ENCODE assay signal across 8 cellular contexts in genomic region chr4:17347445-17347844, GRCh38.
DNase-seq lines count a peak whose midpoint lies in the region; ATAC-seq and TF ChIP-seq lines count a peak whose summit lies in the region.

No MANE protein-coding gene starts in this region.

- 43% methylated on average over 2 of the region's 2 CpGs for WGBS in right cardiac atrium
- WGBS in tibial nerve, 2 donors: 43 to 48% methylated on average over 2 of the region's 2 CpGs

- CTCF ChIA-PET in A673 (lab: Charles Lee): interaction anchor here (0.7 to 1.1 kb wide), 2 partner anchors 100 to 125 kb away, joined by 4 read pairs; no protein-coding TSS in a partner anchor

- no peaks in the 10 kb centered on the region for H3K79me2 ChIP-seq in Karpas-422 (ENCODE audit: low read length)

- POLR2A ChIA-PET in A673 (lab: Charles Lee; ENCODE audit: low non-redundant PET): no interaction called here

- no peaks in the 10 kb centered on the region for H4K20me1 ChIP-seq in Karpas-422 (ENCODE audit: insufficient read depth, low read depth, low read length)

- peak; percentile 45 for DNase-seq in A673 (ENCODE audit: low spot score)
- peak; percentile 78 for DNase-seq in Karpas-422
- peak; percentile 32 to 37 for DNase-seq in activated T-cell treated with anti-CD3 and anti-CD28 coated beads, Interleukin-2, amount 50 U/mL, for 48 hours
- DNase-seq in right cardiac atrium: no peak
- DNase-seq in tibial nerve (ENCODE audit: low spot score in 2 of 2): peak in 1 of 2 donors; percentile 48

- no peak overlapping the region for H3K4me2 ChIP-seq in Karpas-422 (ENCODE audit: low read depth, low read length, poor library complexity, severe bottlenecking)

- H3K27ac ChIP-seq in A673 (ENCODE audit: low read depth, low read length, poor library complexity, severe bottlenecking) (no peak overlapping the region), Karpas-422 (ENCODE audit: low read length) (no peak overlapping the region), right cardiac atrium (ENCODE audit: low read length) (no peak overlapping the region), tibial nerve (no peak overlapping the region)

- no peaks in the 10 kb centered on the region for H3K9me3 ChIP-seq in A673 (ENCODE audit: low read depth, low read length, poor library complexity, severe bottlenecking)
- H3K9me3 ChIP-seq in Karpas-422 (ENCODE audit: low read length): no peaks in the 10 kb centered on the region
- H3K9me3 ChIP-seq in right cardiac atrium (ENCODE audit: control insufficient read depth, low read length): no peaks in the 10 kb centered on the region
- no peaks in the 10 kb centered on the region for H3K9me3 ChIP-seq in tibial nerve

- no peak for TF ChIP-seq EP300 in tibial nerve (IDR thresholded peaks at IDR 0.05)

- peak; percentile 73 for TF ChIP-seq CTCF in A673 (conservative IDR thresholded peaks at IDR 0.05; ENCODE audit: low read depth, low read length)
- peak; percentile 52 for TF ChIP-seq CTCF in GM12874 (IDR thresholded peaks at IDR 0.05; ENCODE audit: insufficient read depth, low read depth, low read length)
- TF ChIP-seq CTCF in tibial nerve (IDR thresholded peaks at IDR 0.05): peak in 4 of 5 experiments; percentile 13 to 53 (median 27)

- H3K27me3 ChIP-seq in A673 (replicated peaks; ENCODE audit: insufficient read depth, low read depth, low read length, poor library complexity) (no peaks in the 10 kb centered on the region), Karpas-422 (ENCODE audit: low read length) (no peaks in the 10 kb centered on the region), right cardiac atrium (ENCODE audit: control insufficient read depth, insufficient read depth) (no peaks in the 10 kb centered on the region), tibial nerve (no peaks in the 10 kb centered on the region)

- BruUV-seq in A673 (replicated peaks; lab: Mats Ljungman, UMichigan): no TSS peak

- H3K9ac ChIP-seq in Karpas-422 (ENCODE audit: low read length): no peak overlapping the region

- no peak overlapping the region for H2AFZ ChIP-seq in Karpas-422 (ENCODE audit: low read length)

- H3K9me2 ChIP-seq in Karpas-422 (replicated peaks; ENCODE audit: insufficient read depth, low read length): no peaks in the 10 kb centered on the region

- no peak overlapping the region for H3K4me3 ChIP-seq in A673 (ENCODE audit: low read depth, low read length, poor library complexity, severe bottlenecking)
- no peak overlapping the region for H3K4me3 ChIP-seq in Karpas-422 (ENCODE audit: low read length)
- no peak overlapping the region for H3K4me3 ChIP-seq in right cardiac atrium (ENCODE audit: low read length)
- no peak overlapping the region for H3K4me3 ChIP-seq in tibial nerve

- H3K4me1 ChIP-seq in A673 (ENCODE audit: insufficient read depth, low read length, poor library complexity, severe bottlenecking): no peaks in the 10 kb centered on the region
- H3K4me1 ChIP-seq in Karpas-422 (ENCODE audit: low read length): no peaks in the 10 kb centered on the region
- H3K4me1 ChIP-seq in right cardiac atrium (ENCODE audit: control insufficient read depth, insufficient read depth, low read length): no peaks in the 10 kb centered on the region
- H3K4me1 ChIP-seq in tibial nerve: no peaks in the 10 kb centered on the region

- ATAC-seq in right cardiac atrium (peak; percentile 45 to 66), HG02623 (IDR thresholded peaks at IDR 0.05; ENCODE audit: unreplicated experiment) (no peak), HG03469 (IDR thresholded peaks at IDR 0.05; ENCODE audit: unreplicated experiment) (no peak)

- no peak for TF ChIP-seq POLR2A in tibial nerve (IDR thresholded peaks at IDR 0.05)

- intact Hi-C loops in A673 (cut with micrococcal nuclease; ENCODE audit: unreplicated experiment) (loop anchor here (5.0 kb wide), 1 partner anchor 100 kb away; no protein-coding TSS in a partner anchor), right cardiac atrium (cut with DNase I) (loop anchor here in 3 of 4 donors (5.0 to 10.0 kb wide), 3 partner anchors 97 to 117 kb away; no protein-coding TSS in a partner anchor)

- H3K36me3 ChIP-seq in A673 (ENCODE audit: insufficient read depth, low read length, poor library complexity, severe bottlenecking): no peaks in the 10 kb centered on the region
- no peaks in the 10 kb centered on the region for H3K36me3 ChIP-seq in Karpas-422 (ENCODE audit: insufficient read depth, low read length)
- no peaks in the 10 kb centered on the region for H3K36me3 ChIP-seq in tibial nerve

Comparison
In these comparisons a context has a peak if more than half of its experiments do, and no peak if none do; other contexts are left out.
1. DNase-seq: peak in A673 (single experiment), Karpas-422 (single experiment) and activated T-cell treated with anti-CD3 and anti-CD28 coated beads, Interleukin-2, amount 50 U/mL, for 48 hours (2 of 2); none in right cardiac atrium (0 of 3).
2. ATAC-seq: peak in right cardiac atrium (2 of 2); none in HG02623 (single experiment) and HG03469 (single experiment).
3. Peak in every context shown above with its lines, with median percentiles within 50 percentile points of each other: CTCF ChIP-seq.